In the genomic region with DNA sequence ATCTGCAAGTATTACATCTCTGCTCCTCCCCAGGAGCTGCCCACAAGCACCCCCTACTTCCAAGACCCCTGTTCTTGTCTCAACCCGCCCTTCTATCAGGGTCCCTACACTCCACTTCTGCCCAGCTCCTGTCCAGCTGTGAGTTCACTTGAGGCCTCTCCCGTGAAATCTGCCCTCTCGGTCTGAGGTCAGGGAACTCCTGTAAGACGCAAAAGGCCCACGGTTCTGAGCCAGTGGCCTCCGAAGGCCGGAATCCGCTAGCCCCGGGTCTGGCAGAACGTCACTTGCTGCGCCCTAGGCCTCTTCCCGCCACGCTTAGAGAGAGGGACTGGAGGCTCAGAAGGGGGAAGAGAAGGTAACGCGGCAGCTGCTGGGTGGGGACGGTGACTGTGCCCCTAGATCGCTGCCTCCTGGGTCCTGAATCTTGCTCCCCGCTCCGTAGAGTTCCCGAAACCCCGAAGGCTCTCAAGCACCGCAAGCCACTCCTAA, we compare ENCODE assay signal across 8 cellular contexts. TPM values are rescaled to one million over a fixed set of nuclear protein-coding genes. Genes with fewer than 3 reads are reported as not detected.
DNase-seq lines count a peak whose midpoint lies in the region; ATAC-seq, FAIRE-seq and TF ChIP-seq lines count a peak whose summit lies in the region.

No MANE protein-coding gene starts in this region.

- H3K27me3 Mint-ChIP-seq in CD8-positive, alpha-beta memory T cell: peaks cover 37 to 53% of the 10 kb centered on the region in 2 donors
- no peaks in the 10 kb centered on the region; the same call in 1 of the 2 replicates for H3K27me3 Mint-ChIP-seq in HFFc6 (ENCODE audit: insufficient read depth)

- H2AFZ ChIP-seq in GM12878 (ENCODE audit: control insufficient read depth, low read depth, low read length): peak overlapping the region; percentile 63

- intact Hi-C loops in GM12878 (cut with micrococcal nuclease; ENCODE audit: unreplicated experiment): loop anchor here (10.0 kb wide), 2 partner anchors 243 to 533 kb away; no protein-coding TSS in a partner anchor

- peak overlapping the region; percentile 62 for H3K4me2 ChIP-seq in GM12878 (ENCODE audit: control insufficient read depth, insufficient read depth)

- ATAC-seq in GM12878: peak; percentile 49
- ATAC-seq in thoracic aorta (ENCODE audit: insufficient number of reproducible peaks, low FRiP score, low read depth): no peak
- no peak for ATAC-seq in HG03280 (IDR thresholded peaks at IDR 0.05; ENCODE audit: unreplicated experiment)

- BruUV-seq in GM12878 (replicated peaks; lab: Mats Ljungman, UMichigan): no TSS peak

- no peaks in the 10 kb centered on the region for H3K9me3 Mint-ChIP-seq in CD8-positive, alpha-beta memory T cell
- H3K9me3 Mint-ChIP-seq in HFFc6: no peaks in the 10 kb centered on the region

- no peaks in the 10 kb centered on the region for H3K79me2 ChIP-seq in GM12878 (ENCODE audit: control insufficient read depth, insufficient read depth, low read length)

- H3K27ac Mint-ChIP-seq in CD8-positive, alpha-beta memory T cell: no peak overlapping the region
- no peak overlapping the region for H3K27ac Mint-ChIP-seq in HFFc6

- no peak for TF ChIP-seq POLR2A in GM12878 (IDR thresholded peaks at IDR 0.05; ENCODE audit: low read depth, low read length)

- H3K4me3 ChIP-seq in CD8-positive, alpha-beta memory T cell (ENCODE audit: low read length): no peak overlapping the region
- H3K4me3 ChIP-seq in GM12878 (no peak overlapping the region), thoracic aorta (peak overlapping the region; percentile 71)

- POLR2A ChIA-PET in CD8-positive, alpha-beta memory T cell (lab: Charles Lee): no interaction called here
- POLR2A ChIA-PET in GM12878 (lab: Charles Lee): interaction anchor here (0.5 to 1.8 kb wide), 5 partner anchors 8 to 361 kb away, joined by 3 to 7 read pairs (median 5); no protein-coding TSS in a partner anchor

- RAD21 ChIA-PET in GM12878 (lab: Charles Lee; ENCODE audit: unreplicated experiment): interaction anchor here (1.1 to 1.5 kb wide), 3 partner anchors 9 to 511 kb away, joined by 3 to 6 read pairs (median 4); no protein-coding TSS in a partner anchor

- FAIRE-seq in GM12878 (lab: Jason Lieb, UNC): no peak

- TF ChIP-seq CTCF in HFFc6 (IDR thresholded peaks at IDR 0.05) (no peak), GM12878 (IDR thresholded peaks at IDR 0.05 in 2 of 3, conservative IDR thresholded peaks at IDR 0.05 in 1 of 3; ENCODE audit: control insufficient read depth in 2 of 3, extremely low read depth in 1 of 3, insufficient read depth in 1 of 3, low read depth in 3 of 3, low read length in 3 of 3) (no peak), thoracic aorta (IDR thresholded peaks at IDR 0.05) (no peak)

- SMC1A ChIA-PET in GM12878 (lab: Charles Lee; ENCODE audit: uncharacterized antibody, unreplicated experiment): interaction anchor here (0.9 to 1.7 kb wide), 6 partner anchors 9 to 303 kb away, joined by 3 to 5 read pairs (median 4); no protein-coding TSS in a partner anchor

- TF ChIP-seq RAD21 in GM12878 (IDR thresholded peaks at IDR 0.05; ENCODE audit: insufficient read depth, low read depth, low read length): no peak

- peaks cover 0 to 21% (median 9%) of the 10 kb centered on the region in 3 donors for H3K4me1 Mint-ChIP-seq in CD8-positive, alpha-beta memory T cell
- peaks cover 26% of the 10 kb centered on the region for H3K4me1 Mint-ChIP-seq in HFFc6 (ENCODE audit: low read depth)

- no peaks in the 10 kb centered on the region for H4K20me1 ChIP-seq in GM12878 (ENCODE audit: control insufficient read depth, insufficient read depth)

- peaks cover 12% of the 10 kb centered on the region for H3K27me3 ChIP-seq in CD8-positive, alpha-beta memory T cell (ENCODE audit: insufficient read depth, low read length, poor library complexity, severe bottlenecking)
- H3K27me3 ChIP-seq in GM12878 (replicated peaks in 1 of 2; ENCODE audit: control insufficient read depth in 2 of 2, insufficient read depth in 2 of 2, low read length in 1 of 2) (peaks cover 4 to 7% of the 10 kb centered on the region in 2 experiments; a peak in 3 of 4 replicates), thoracic aorta (replicated peaks; ENCODE audit: insufficient read depth) (no peaks in the 10 kb centered on the region)

- no peak for DNase-seq in CD8-positive, alpha-beta memory T cell
- DNase-seq in HFFc6 (no peak), GM12878 (ENCODE audit: low read depth, low spot score) (no peak), kidney tubule cell (ENCODE audit: low spot score) (peak; percentile 43), thoracic aorta (ENCODE audit: low spot score) (no peak), NCI-H2196 treated with DMSO at 0.1 percent for 48 hours (lab: John Stamatoyannopoulos, UW; ENCODE audit: unreplicated experiment) (no peak), NCI-H69 (lab: John Stamatoyannopoulos, UW) (no peak)

- CTCF ChIA-PET in CD8-positive, alpha-beta memory T cell (lab: Charles Lee): no interaction called here
- CTCF ChIA-PET in GM12878 (lab: Yijun Ruan, JAX): interaction anchor here (0.6 to 1.7 kb wide), 6 partner anchors 40 to 512 kb away, joined by 3 to 5 read pairs (median 4); no protein-coding TSS in a partner anchor

- H3K4me1 ChIP-seq in CD8-positive, alpha-beta memory T cell (ENCODE audit: insufficient read depth, low read length): no peaks in the 10 kb centered on the region
- H3K4me1 ChIP-seq in GM12878 (ENCODE audit: control insufficient read depth, insufficient read depth, low read length) (no peaks in the 10 kb centered on the region), thoracic aorta (ENCODE audit: control insufficient read depth in 1 of 2, low read depth in 2 of 2) (peaks cover 9 to 29% of the 10 kb centered on the region in 2 donors)

- H3K27ac ChIP-seq in CD8-positive, alpha-beta memory T cell (ENCODE audit: low read depth, low read length): no peak overlapping the region
- H3K27ac ChIP-seq in GM12878 (ENCODE audit: control insufficient read depth, insufficient read depth) (no peak overlapping the region), thoracic aorta (peak overlapping the region in 1 of 2 donors; percentile 12)

- H3K9me3 ChIP-seq in CD8-positive, alpha-beta memory T cell (ENCODE audit: low read length): no peaks in the 10 kb centered on the region
- H3K9me3 ChIP-seq in GM12878 (replicated peaks; ENCODE audit: control insufficient read depth, insufficient read depth, low read length) (no peaks in the 10 kb centered on the region), thoracic aorta (no peaks in the 10 kb centered on the region)

- H3K36me3 ChIP-seq in CD8-positive, alpha-beta memory T cell (ENCODE audit: insufficient read depth, low read length): no peaks in the 10 kb centered on the region
- H3K36me3 ChIP-seq in GM12878 (ENCODE audit: control insufficient read depth in 2 of 2, insufficient read depth in 2 of 2, low read length in 1 of 2) (no peaks in the 10 kb centered on the region), thoracic aorta (no peaks in the 10 kb centered on the region)

- TF ChIP-seq EP300 in GM12878 (IDR thresholded peaks at IDR 0.05; ENCODE audit: borderline replicate concordance in 1 of 2, control insufficient read depth in 1 of 2, low read depth in 2 of 2, low read length in 2 of 2): no peak

- in situ Hi-C loops in GM12878 (cut with MboI): no loop called here

- H3K9ac ChIP-seq in GM12878 (ENCODE audit: control insufficient read depth, insufficient read depth, low read length): peak overlapping the region; percentile 27; the same call in 1 of the 2 replicates

- H3K36me3 Mint-ChIP-seq in CD8-positive, alpha-beta memory T cell: no peaks in the 10 kb centered on the region
- peaks cover 8% of the 10 kb centered on the region for H3K36me3 Mint-ChIP-seq in HFFc6 (ENCODE audit: low read depth)

- WGBS in GM12878 (ENCODE audit: insufficient coverage, insufficient replicate concordance, low lambda C conversion rate, missing lambda C conversion rate): 11% methylated on average over 22 of the region's 22 CpGs

- peak overlapping the region; percentile 44 to 74 (median 50) for H3K4me3 Mint-ChIP-seq in CD8-positive, alpha-beta memory T cell
- peak overlapping the region; percentile 30; the same call in 1 of the 2 replicates for H3K4me3 Mint-ChIP-seq in HFFc6

RNA-seq across cellular contexts. Expression of a gene that starts 0.9 kb away (rescaled TPM):
- under 1 TPM; 0.26 to 0.27 TPM for total RNA-seq in CD8-positive, alpha-beta memory T cell
- 0.16 TPM for polyA plus RNA-seq in CD8-positive, alpha-beta memory T cell
- 100 to 1,000 TPM; 140 to 181 (median 150) TPM for total RNA-seq in HFFc6 (2021; fragmentation: NEBNext Ultra II Directional; extraction: Animal tissue kit (Norgen Biotek cat#: 25700))
- 3.3 and 3.9 TPM in 2 replicates for total RNA-seq in GM12878 (2013; cell fraction: nucleolus; rRNA removed)
- total RNA-seq in GM12878 (2014; rRNA removed) (0.51 and 0.54 TPM in 2 replicates), GM12878 (2014; rRNA removed; fragmentation: Illumina TruSeq; extraction: Trizol) (0.64 and 0.76 TPM in 2 replicates), GM12878 (2021) (1.5 and 2.2 TPM in 2 replicates), thoracic aorta (10 to 100 TPM; 17.6 to 30.3 TPM)
- 0.88 TPM for polyA plus RNA-seq in GM12878 (2011; ENCODE audit: low read depth)
- polyA plus RNA-seq in GM12878 (2011; rRNA removed) (6.9 and 9.1 TPM in 2 replicates), GM12878 (2014; fragmentation: Illumina TruSeq; extraction: Trizol) (0.27 and 0.78 TPM in 2 replicates), GM12878 (2014; fragmentation: Nextera tagmentation; extraction: Ambion mirVana) (under 1 TPM; 0.20 to 0.52 TPM), GM12878 (2014; rRNA removed) (0.17 and 0.23 TPM in 2 replicates), GM12878 (2016; fragmentation: Nextera tagmentation; extraction: Ambion mirVana) (under 1 TPM; 0.60 to 0.79 TPM)
- 4.2 and 5.0 TPM in 2 replicates for polyA plus RNA-seq in GM12878 (2011; cell fraction: cytosol; rRNA removed)
- polyA plus RNA-seq in GM12878 (2011; cell fraction: nucleus; rRNA removed): 25.7 and 26.2 TPM in 2 replicates
- 1.9 and 2.2 TPM in 2 replicates for polyA plus RNA-seq in GM12878 (2012)
- polyA minus RNA-seq in GM12878 (2011; rRNA and poly(A)+ RNA removed): 16.0 and 31.7 TPM in 2 replicates
- 5.6 and 8.3 TPM in 2 replicates for polyA minus RNA-seq in GM12878 (2011; cell fraction: cytosol; rRNA and poly(A)+ RNA removed)
- polyA minus RNA-seq in GM12878 (2011; cell fraction: nucleus; rRNA and poly(A)+ RNA removed): 17.2 and 26.4 TPM in 2 replicates

RNA-seq across cellular contexts. Expression of a gene that starts 35.1 kb away (rescaled TPM):
- not detected for total RNA-seq in CD8-positive, alpha-beta memory T cell
- not detected for polyA plus RNA-seq in CD8-positive, alpha-beta memory T cell
- not detected for total RNA-seq in HFFc6 (2021; fragmentation: NEBNext Ultra II Directional; extraction: Animal tissue kit (Norgen Biotek cat#: 25700))
- not detected in 2 replicates for total RNA-seq in GM12878 (2013; cell fraction: nucleolus; rRNA removed)
- total RNA-seq in GM12878 (2014; rRNA removed): not detected in 2 replicates
- not detected in 2 replicates for total RNA-seq in GM12878 (2014; rRNA removed; fragmentation: Illumina TruSeq; extraction: Trizol)
- not detected in 2 replicates for total RNA-seq in GM12878 (2021)
- not detected for polyA plus RNA-seq in GM12878 (2011; ENCODE audit: low read depth)
- not detected in 2 replicates for polyA plus RNA-seq in GM12878 (2011; rRNA removed)
- polyA plus RNA-seq in GM12878 (2011; cell fraction: cytosol; rRNA removed): not detected in 2 replicates
- polyA plus RNA-seq in GM12878 (2011; cell fraction: nucleus; rRNA removed): not detected in 2 replicates
- polyA plus RNA-seq in GM12878 (2012): not detected in 2 replicates
- polyA plus RNA-seq in GM12878 (2014; fragmentation: Illumina TruSeq; extraction: Trizol): not detected in 2 replicates
- not detected for polyA plus RNA-seq in GM12878 (2014; fragmentation: Nextera tagmentation; extraction: Ambion mirVana)
- not detected in 2 replicates for polyA plus RNA-seq in GM12878 (2014; rRNA removed)
- not detected for polyA plus RNA-seq in GM12878 (2016; fragmentation: Nextera tagmentation; extraction: Ambion mirVana)
- polyA minus RNA-seq in GM12878 (2011; rRNA and poly(A)+ RNA removed): not detected in 2 replicates
- not detected in 2 replicates for polyA minus RNA-seq in GM12878 (2011; cell fraction: cytosol; rRNA and poly(A)+ RNA removed)
- not detected in 2 replicates for polyA minus RNA-seq in GM12878 (2011; cell fraction: nucleus; rRNA and poly(A)+ RNA removed)
- not detected for total RNA-seq in thoracic aorta
